ENCODE assay signal across 7 cellular contexts in the genomic region with DNA sequence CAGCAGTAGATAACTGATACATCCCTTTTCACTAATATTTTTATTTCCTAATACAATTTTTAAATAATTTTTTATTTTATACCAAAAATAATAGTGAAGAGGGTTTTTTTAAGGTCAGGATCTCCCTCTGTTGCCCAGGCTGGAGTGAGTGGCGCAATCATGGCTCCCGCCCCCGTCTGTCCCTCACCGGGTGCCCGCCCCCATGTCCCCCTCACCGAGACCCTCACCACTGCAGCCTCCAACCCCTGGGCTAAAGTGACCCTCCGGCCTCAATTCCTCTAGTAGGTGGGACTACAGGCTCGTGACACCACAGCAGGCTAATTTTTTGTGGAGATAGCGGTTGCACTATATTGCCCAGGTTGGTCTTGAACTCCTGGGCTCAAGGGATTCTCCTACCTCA. TPM values are rescaled to one million over a fixed set of nuclear protein-coding genes. Genes with fewer than 3 reads are reported as not detected.
A peak's percentile ranks its signal among the peaks of the same experiment; 100 is the strongest.
DNase-seq lines count a peak whose midpoint lies in the region; ATAC-seq and TF ChIP-seq lines count a peak whose summit lies in the region.

No MANE protein-coding gene starts in this region.

- H3K4me1 ChIP-seq in IMR-90 (ENCODE audit: control insufficient read depth, insufficient read depth, low read length), result peaks cover 8% of the 10 kb centered on the region
- peaks cover 27% of the 10 kb centered on the region for H3K4me1 ChIP-seq in stomach smooth muscle (ENCODE audit: control insufficient read depth, insufficient read depth, low read length)

- no peak overlapping the region for H3K23ac ChIP-seq in IMR-90 (ENCODE audit: low read depth, low read length)

- H3K9me3 ChIP-seq in IMR-90 (ENCODE audit: control insufficient read depth, insufficient read depth, low read length) (no peaks in the 10 kb centered on the region), stomach smooth muscle (ENCODE audit: control insufficient read depth in 2 of 2, low read length in 2 of 2) (no peaks in the 10 kb centered on the region)

- peak overlapping the region; percentile 21 for H3K4ac ChIP-seq in IMR-90 (ENCODE audit: low read depth, low read length)

- H2AFZ ChIP-seq in IMR-90 (replicated peaks; ENCODE audit: low read length, poor library complexity), result peak overlapping the region; percentile 99

- dilution Hi-C loops in IMR-90 (cut with HindIII; ENCODE audit: low sequenced_read_pairs, unreplicated experiment), result no loop called here

- H4K20me1 ChIP-seq in IMR-90 (ENCODE audit: insufficient read depth, low read length), result no peaks in the 10 kb centered on the region

- no peak overlapping the region for H4K5ac ChIP-seq in IMR-90 (ENCODE audit: low read depth, low read length)

- POLR2A ChIA-PET in IMR-90 (lab: Charles Lee; ENCODE audit: unreplicated experiment), result no interaction called here

- H3K36me3 ChIP-seq in IMR-90 (ENCODE audit: control insufficient read depth, insufficient read depth, low read length) (no peaks in the 10 kb centered on the region), stomach smooth muscle (ENCODE audit: control insufficient read depth in 2 of 2, insufficient read depth in 2 of 2, low read length in 2 of 2) (no peaks in the 10 kb centered on the region)

- H2AK9ac ChIP-seq in IMR-90 (replicated peaks; ENCODE audit: low read depth, low read length, poor library complexity), result peak overlapping the region; percentile 26

- no peak for TF ChIP-seq CTCF in IMR-90 (conservative IDR thresholded peaks at IDR 0.05; ENCODE audit: low read depth, low read length)

- 100% methylated on average over 1 of the region's 9 CpGs; no CpG with 5 or more reads in 1 of the 2 experiments for WGBS in IMR-90 (ENCODE audit: extremely low coverage in 2 of 2, insufficient read length in 1 of 2), 2 experiments

- no peak overlapping the region; the same call in 1 of the 2 replicates for H3K14ac ChIP-seq in IMR-90 (replicated peaks; ENCODE audit: low read depth, low read length)

- no TSS peak for BruUV-seq in IMR-90 (replicated peaks; lab: Mats Ljungman, UMichigan)

- H3K4me3 ChIP-seq in IMR-90 (ENCODE audit: insufficient read depth, low read depth, low read length), result peak overlapping the region; percentile 92
- H3K4me3 ChIP-seq in stomach smooth muscle (ENCODE audit: low read length in 2 of 2), result peak overlapping the region; percentile 83 to 85

- H4K8ac ChIP-seq in IMR-90 (ENCODE audit: low read depth in 2 of 2, low read length in 2 of 2), result peak overlapping the region; percentile 82 to 91; a peak in 3 of 4 replicates

- H3K18ac ChIP-seq in IMR-90 (ENCODE audit: low read depth, low read length), result no peak overlapping the region

- in situ Hi-C loops in IMR-90 (cut with MboI; ENCODE audit: low sequenced_read_pairs), result no loop called here

- H3K27ac ChIP-seq in IMR-90 (ENCODE audit: insufficient read depth, low read length) (peak overlapping the region; percentile 95), angular gyrus (ENCODE audit: low read depth, low read length) (peak overlapping the region; percentile 96), layer of hippocampus (ENCODE audit: low read depth, low read length) (peak overlapping the region; percentile 96), stomach smooth muscle (ENCODE audit: low read length) (peak overlapping the region; percentile 98)

- peak overlapping the region; percentile 14 for H2BK5ac ChIP-seq in IMR-90 (ENCODE audit: low read depth, low read length, poor library complexity, severe bottlenecking)

- no peak overlapping the region for H2BK15ac ChIP-seq in IMR-90 (ENCODE audit: low read depth, low read length)

- TF ChIP-seq POLR2A in IMR-90 (IDR thresholded peaks at IDR 0.05; ENCODE audit: low read depth, low read length), result no peak

- H3K4me2 ChIP-seq in IMR-90 (ENCODE audit: low read depth, low read length), result peak overlapping the region; percentile 76

- intact Hi-C loops in IMR-90 (cut with micrococcal nuclease), result loop anchor here (1.0 kb wide), 1 partner anchor 165 kb away; the partner anchor contains the start of gene ZNF561

- CTCF ChIA-PET in IMR-90 (lab: Yijun Ruan, JAX), result no interaction called here

- H2BK120ac ChIP-seq in IMR-90 (ENCODE audit: low read depth, low read length), result no peak overlapping the region

- H2BK20ac ChIP-seq in IMR-90 (ENCODE audit: low read depth, low read length), result no peak overlapping the region

- no peak for DNase-seq in IMR-90
- no peak for DNase-seq in stimulated activated CD4-positive, alpha-beta T cell treated with anti-CD3 and anti-CD28 coated beads, Interleukin-1b, Interleukin-23, amount 100 ng/mL, for 48 hours

- no peaks in the 10 kb centered on the region for H3K27me3 ChIP-seq in IMR-90 (ENCODE audit: control insufficient read depth, insufficient read depth, low read length)
- H3K27me3 ChIP-seq in layer of hippocampus (ENCODE audit: control insufficient read depth, insufficient read depth, low read length), result no peaks in the 10 kb centered on the region
- no peaks in the 10 kb centered on the region for H3K27me3 ChIP-seq in stomach smooth muscle (ENCODE audit: control insufficient read depth in 1 of 2, insufficient read depth in 2 of 2, low read length in 2 of 2)

- H3K9ac ChIP-seq in IMR-90 (ENCODE audit: low read depth, low read length) (peak overlapping the region; percentile 27; the same call in 1 of the 2 replicates), stomach smooth muscle (ENCODE audit: low read length in 2 of 2) (peak overlapping the region in 1 of 2 donors; percentile 89)

- H3K56ac ChIP-seq in IMR-90 (ENCODE audit: extremely low read depth, insufficient read depth, low read length), result no peak overlapping the region

- no peaks in the 10 kb centered on the region for H3K9me1 ChIP-seq in IMR-90 (ENCODE audit: insufficient read depth, low read length)

- peaks cover 12 to 25% of the 10 kb centered on the region in 2 experiments for H3K79me1 ChIP-seq in IMR-90 (ENCODE audit: low read depth in 1 of 2, low read length in 2 of 2)

- no peak overlapping the region; the same call in 1 of the 2 replicates for H4K91ac ChIP-seq in IMR-90 (ENCODE audit: insufficient read depth, low read depth, low read length)

- ATAC-seq in IMR-90 (ENCODE audit: low read depth) (no peak), GM19467 (IDR thresholded peaks at IDR 0.05; ENCODE audit: unreplicated experiment) (no peak), HG02885 (IDR thresholded peaks at IDR 0.05; ENCODE audit: poor library complexity, unreplicated experiment) (no peak)

- peak overlapping the region; percentile 12 for H2AK5ac ChIP-seq in IMR-90 (ENCODE audit: low read depth, low read length)

- TF ChIP-seq RAD21 in IMR-90 (IDR thresholded peaks at IDR 0.05; ENCODE audit: low read length), result no peak

TF ChIP-seq in IMR-90, 13 proteins besides CTCF, POLR2A, EP300 and RAD21:
- no peak for TF ChIP-seq FOS (IDR thresholded peaks at IDR 0.05; ENCODE audit: low read depth, low read length)
- TF ChIP-seq MAZ (IDR thresholded peaks at IDR 0.05; ENCODE audit: borderline replicate concordance, low read depth, low read length), result no peak
- TF ChIP-seq MXI1 (IDR thresholded peaks at IDR 0.05; ENCODE audit: borderline replicate concordance, low read depth, low read length), result no peak
- TF ChIP-seq RCOR1 (IDR thresholded peaks at IDR 0.05; ENCODE audit: insufficient replicate concordance, low read length), result no peak
- no peak for TF ChIP-seq MAFK (IDR thresholded peaks at IDR 0.05; ENCODE audit: low read depth, low read length)
- no peak for TF ChIP-seq CHD1 (IDR thresholded peaks at IDR 0.05; ENCODE audit: low read depth, low read length)
- no peak for TF ChIP-seq RFX5 (IDR thresholded peaks at IDR 0.05; ENCODE audit: low read depth, low read length)
- no peak for TF ChIP-seq SMC3 (IDR thresholded peaks at IDR 0.05; ENCODE audit: low read depth, low read length)
- TF ChIP-seq USF2 (IDR thresholded peaks at IDR 0.05; ENCODE audit: low read depth, low read length), result no peak
- no peak for TF ChIP-seq CEBPB (IDR thresholded peaks at IDR 0.05; ENCODE audit: low read depth, low read length)
- no peak for TF ChIP-seq ELK1 (IDR thresholded peaks at IDR 0.05; ENCODE audit: borderline replicate concordance, low read depth, low read length)
- no peak for TF ChIP-seq NFE2L2 (IDR thresholded peaks at IDR 0.05; ENCODE audit: low read depth, low read length)
- TF ChIP-seq BHLHE40 (IDR thresholded peaks at IDR 0.05; ENCODE audit: low read depth, low read length), result no peak
TF ChIP-seq in IMR-90: peak in this region for 0.

RNA-seq across cellular contexts. Expression of gene ZNF846, which starts 17.8 kb away (rescaled TPM):
- 5.3 and 6.5 TPM in 2 replicates for total RNA-seq in IMR-90 (2012; rRNA removed)
- polyA plus RNA-seq in IMR-90 (2012; rRNA removed), result 4.6 and 5.7 TPM in 2 replicates
- 1.8 and 3.1 TPM in 2 replicates for polyA plus RNA-seq in IMR-90 (2012; cell fraction: cytosol; rRNA removed)
- polyA plus RNA-seq in IMR-90 (2012; cell fraction: nucleus; rRNA removed; ENCODE audit: low replicate concordance), result 2.5 and 17.6 TPM in 2 replicates

RNA-seq across cellular contexts. Expression of gene FBXL12, which starts 32.5 kb away (rescaled TPM):
- total RNA-seq in IMR-90 (2012; rRNA removed), result 8.1 and 8.9 TPM in 2 replicates
- polyA plus RNA-seq in IMR-90 (2012; rRNA removed), result 42.6 and 47.6 TPM in 2 replicates
- 34.3 and 50.6 TPM in 2 replicates for polyA plus RNA-seq in IMR-90 (2012; cell fraction: cytosol; rRNA removed)
- 70.0 and 176 TPM in 2 replicates for polyA plus RNA-seq in IMR-90 (2012; cell fraction: nucleus; rRNA removed; ENCODE audit: low replicate concordance)

RNA-seq across cellular contexts. Expression of gene UBL5, which starts 41.4 kb away (rescaled TPM):
- total RNA-seq in IMR-90 (2012; rRNA removed), result 371 and 434 TPM in 2 replicates
- 1,091 and 1,179 TPM in 2 replicates for polyA plus RNA-seq in IMR-90 (2012; rRNA removed)
- 1,099 and 1,903 TPM in 2 replicates for polyA plus RNA-seq in IMR-90 (2012; cell fraction: cytosol; rRNA removed)
- 247 and 613 TPM in 2 replicates for polyA plus RNA-seq in IMR-90 (2012; cell fraction: nucleus; rRNA removed; ENCODE audit: low replicate concordance)

RNA-seq across cellular contexts. Expression of gene PIN1, which starts 48.8 kb away (rescaled TPM):
- total RNA-seq in IMR-90 (2012; rRNA removed), result 76.0 and 77.2 TPM in 2 replicates
- 105 and 126 TPM in 2 replicates for polyA plus RNA-seq in IMR-90 (2012; rRNA removed)
- 71.7 and 184 TPM in 2 replicates for polyA plus RNA-seq in IMR-90 (2012; cell fraction: cytosol; rRNA removed)
- polyA plus RNA-seq in IMR-90 (2012; cell fraction: nucleus; rRNA removed; ENCODE audit: low replicate concordance), result 67.3 and 125 TPM in 2 replicates
